Comparison of ENCODE assay signal across 10 cellular contexts in genomic region chr15:51878446-51879386, GRCh38. TPM values are rescaled to one million over a fixed set of nuclear protein-coding genes. Genes with fewer than 3 reads are reported as not detected.
A peak's percentile ranks its signal among the peaks of the same experiment; 100 is the strongest.
DNase-seq lines count a peak whose midpoint lies in the region; ATAC-seq and TF ChIP-seq lines count a peak whose summit lies in the region.
"Had no signal": no experiment of that assay in that cellular context is flagged by ENCODE, and none has a peak within 500 bp of the region (broad histone marks: within the 10 kb centered on the region; RNA-seq: fewer than 3 reads in every experiment).

No MANE protein-coding gene starts in this region.

- H3K9me3 ChIP-seq in mesodermal cell (ENCODE audit: control insufficient read depth, low read length) (no peaks in the 10 kb centered on the region), vagina (no peaks in the 10 kb centered on the region)

- no peak for ATAC-seq in activated naive CD4-positive, alpha-beta T cell treated with anti-CD3 and anti-CD28 coated beads, Interleukin-2, amount 50 U/mL, for 72 hours
- ATAC-seq in effector memory CD8-positive, alpha-beta T cell (replicated peaks) = no peak
- ATAC-seq in GM21423 (IDR thresholded peaks at IDR 0.05; ENCODE audit: unreplicated experiment) (no peak), GM21390 (IDR thresholded peaks at IDR 0.05; ENCODE audit: unreplicated experiment) (no peak), HG03159 (IDR thresholded peaks at IDR 0.05; ENCODE audit: unreplicated experiment) (no peak)

- H3K4me1 ChIP-seq in mesodermal cell (ENCODE audit: control insufficient read depth, insufficient read depth, low read length, poor library complexity, severe bottlenecking) (peaks cover 16% of the 10 kb centered on the region), vagina (peaks cover 50% of the 10 kb centered on the region)
- H3K4me1 ChIP-seq: BLaER1 treated with 17β-estradiol and CSF1 and Interleukin-3, amounts not matched to agents 10 nM and 100 nM had no signal

- H3K4me1 Mint-ChIP-seq in activated naive CD4-positive, alpha-beta T cell treated with anti-CD3 and anti-CD28 coated beads, Interleukin-2, amount 50 U/mL, for 24 hours = peaks cover 33% of the 10 kb centered on the region
- H3K4me1 Mint-ChIP-seq in effector memory CD8-positive, alpha-beta T cell (ENCODE audit: low read depth in 2 of 2) = peaks cover 20 to 23% of the 10 kb centered on the region in 2 donors

- no peak for TF ChIP-seq CTCF in vagina (IDR thresholded peaks at IDR 0.05)

- peaks cover 13% of the 10 kb centered on the region for H3K36me3 Mint-ChIP-seq in activated naive CD4-positive, alpha-beta T cell treated with anti-CD3 and anti-CD28 coated beads, Interleukin-2, amount 50 U/mL, for 24 hours
- peaks cover 8 to 9% of the 10 kb centered on the region in 2 donors for H3K36me3 Mint-ChIP-seq in activated naive CD4-positive, alpha-beta T cell treated with anti-CD3 and anti-CD28 coated beads, Interleukin-2, amount 50 U/mL, for 72 hours
- peaks cover 25% of the 10 kb centered on the region for H3K36me3 Mint-ChIP-seq in effector memory CD8-positive, alpha-beta T cell (ENCODE audit: insufficient read depth)

- no peak for DNase-seq in activated naive CD4-positive, alpha-beta T cell treated with anti-CD3 and anti-CD28 coated beads, Interleukin-2, amount 50 U/mL, for 72 hours (ENCODE audit: low spot score in 2 of 2)
- no peak for DNase-seq in effector memory CD8-positive, alpha-beta T cell
- no peak for DNase-seq in vagina (ENCODE audit: extremely low spot score in 2 of 2)
- DNase-seq: T-helper 9 cell had no signal

- intact Hi-C loops in vagina (cut with DNase I) = no loop called here

- no peak for TF ChIP-seq POLR2A in vagina (IDR thresholded peaks at IDR 0.05)

- H3K36me3 ChIP-seq in mesodermal cell (ENCODE audit: control insufficient read depth, insufficient read depth, low read length) = peaks cover 19% of the 10 kb centered on the region
- no peaks in the 10 kb centered on the region for H3K36me3 ChIP-seq in vagina

- H3K4me3 Mint-ChIP-seq in activated naive CD4-positive, alpha-beta T cell treated with anti-CD3 and anti-CD28 coated beads, Interleukin-2, amount 50 U/mL, for 24 hours = no peak overlapping the region
- H3K4me3 Mint-ChIP-seq in effector memory CD8-positive, alpha-beta T cell = no peak overlapping the region

- no CpG with 5 or more reads among the region's 1 CpG for WGBS in mesodermal cell (ENCODE audit: insufficient coverage in 2 of 2), 2 experiments

- peak overlapping the region; percentile 79 for H3K27ac Mint-ChIP-seq in activated naive CD4-positive, alpha-beta T cell treated with anti-CD3 and anti-CD28 coated beads, Interleukin-2, amount 50 U/mL, for 24 hours
- H3K27ac Mint-ChIP-seq in activated naive CD4-positive, alpha-beta T cell treated with anti-CD3 and anti-CD28 coated beads, Interleukin-2, amount 50 U/mL, for 72 hours = peak overlapping the region in 1 of 2 donors; percentile 39
- H3K27ac Mint-ChIP-seq in effector memory CD8-positive, alpha-beta T cell = peak overlapping the region; percentile 78 to 85

- H3K27me3 Mint-ChIP-seq in activated naive CD4-positive, alpha-beta T cell treated with anti-CD3 and anti-CD28 coated beads, Interleukin-2, amount 50 U/mL, for 24 hours = no peaks in the 10 kb centered on the region
- no peaks in the 10 kb centered on the region for H3K27me3 Mint-ChIP-seq in effector memory CD8-positive, alpha-beta T cell

- H3K27me3 ChIP-seq in vagina = no peaks in the 10 kb centered on the region
- H3K27me3 ChIP-seq: BLaER1 treated with 17β-estradiol and CSF1 and Interleukin-3, amounts not matched to agents 10 nM and 100 nM had no signal

- peak overlapping the region; percentile 1 for H3K27ac ChIP-seq in mesodermal cell (ENCODE audit: low read depth, low read length, severe bottlenecking)
- H3K27ac ChIP-seq in vagina = peak overlapping the region; percentile 54
- H3K27ac ChIP-seq: BLaER1 treated with 17β-estradiol and CSF1 and Interleukin-3, amounts not matched to agents 10 nM and 100 nM had no signal

- no peaks in the 10 kb centered on the region for H3K9me3 Mint-ChIP-seq in activated naive CD4-positive, alpha-beta T cell treated with anti-CD3 and anti-CD28 coated beads, Interleukin-2, amount 50 U/mL, for 24 hours
- no peaks in the 10 kb centered on the region for H3K9me3 Mint-ChIP-seq in activated naive CD4-positive, alpha-beta T cell treated with anti-CD3 and anti-CD28 coated beads, Interleukin-2, amount 50 U/mL, for 72 hours
- H3K9me3 Mint-ChIP-seq in effector memory CD8-positive, alpha-beta T cell = no peaks in the 10 kb centered on the region

- no peak overlapping the region for H3K4me3 ChIP-seq in mesodermal cell (ENCODE audit: extremely low read depth, insufficient read depth, low read length, poor library complexity, severe bottlenecking)
- no peak overlapping the region for H3K4me3 ChIP-seq in vagina
- H3K4me3 ChIP-seq: BLaER1 treated with 17β-estradiol and CSF1 and Interleukin-3, amounts not matched to agents 10 nM and 100 nM had no signal

RNA-seq across cellular contexts. Expression of gene TMOD3, which starts 49.3 kb away (rescaled TPM):
- 10 to 100 TPM; 53.9 to 56.3 TPM for total RNA-seq in activated naive CD4-positive, alpha-beta T cell treated with anti-CD3 and anti-CD28 coated beads, Interleukin-2, amount 50 U/mL, for 72 hours
- 26.1 TPM for polyA plus RNA-seq in mesodermal cell (2013, experiment 1 of 2)
- 27.1 TPM for polyA plus RNA-seq in mesodermal cell (2013, experiment 2 of 2)
- 28.5 TPM for total RNA-seq in vagina
